ENCODE assay signal across 1 cellular context in the genomic region with DNA sequence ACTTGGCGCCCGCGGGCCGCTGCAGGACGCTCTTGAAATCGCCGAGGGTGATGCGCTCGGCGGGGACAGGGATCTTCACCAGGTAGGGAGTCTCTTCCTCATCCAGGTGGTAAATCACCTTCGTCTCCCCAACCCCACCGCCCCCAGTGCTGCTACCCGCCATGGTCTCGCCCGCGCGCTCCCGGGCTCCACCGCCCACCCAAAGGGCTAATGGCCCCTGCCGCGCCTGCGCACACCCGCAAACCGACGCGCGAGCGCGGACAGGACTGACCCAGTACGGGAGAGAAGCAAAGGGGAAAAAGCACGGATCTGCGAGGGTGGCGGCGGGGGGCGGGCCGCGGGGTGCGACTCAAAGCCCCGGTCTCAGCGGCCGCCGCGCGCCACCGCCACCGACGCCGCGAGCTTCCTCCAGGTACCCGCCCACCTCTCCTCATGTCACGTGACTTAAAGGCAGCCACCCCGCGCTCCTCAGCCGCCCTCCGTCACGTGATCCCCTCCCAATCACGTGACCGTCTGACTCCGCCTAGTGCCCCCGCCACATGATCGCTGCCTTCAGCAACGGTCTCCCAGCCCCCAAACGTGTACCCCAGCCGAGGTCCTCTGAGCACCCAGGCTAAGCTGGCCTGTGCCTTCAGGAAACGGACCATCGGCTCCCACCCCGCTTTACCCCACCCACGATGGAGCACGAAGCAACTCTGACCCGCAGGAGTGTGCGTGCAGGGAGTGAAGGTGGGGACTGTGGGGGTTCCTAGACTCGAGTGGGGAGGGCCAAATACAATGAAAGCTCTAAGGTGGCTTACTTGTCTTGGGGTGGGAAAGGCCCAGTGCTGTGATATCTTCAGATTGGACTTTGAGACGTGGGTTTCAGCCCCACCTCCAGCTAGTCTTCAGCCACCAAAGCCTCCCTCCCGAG.
A peak's percentile ranks its signal among the peaks of the same experiment; 100 is the strongest.
TF ChIP-seq lines count a peak whose summit lies in the region.

Gene DVL2, minus strand, starts transcription at position 418 of the 913 bp plus-strand sequence. Its CDS starts 255 bp downstream, at position 163.

TF ChIP-seq in HepG2, 621 proteins besides CTCF, POLR2A, EP300 and RAD21 (continued from another document and continues in another):
- TF ChIP-seq FUBP1 (CRISPR knock-in tag; IDR thresholded peaks at IDR 0.05; ENCODE audit: borderline replicate concordance), result peak; percentile 76; the same call in 1 of the 2 replicates
- peak; percentile 95 for TF ChIP-seq SPEN (CRISPR knock-in tag; IDR thresholded peaks at IDR 0.05; ENCODE audit: low read depth)
- TF ChIP-seq NCOR1 (IDR thresholded peaks at IDR 0.05; ENCODE audit: borderline replicate concordance, low read length), result peak; percentile 57; the same call in 1 of the 2 replicates
- TF ChIP-seq, protein P1, sequence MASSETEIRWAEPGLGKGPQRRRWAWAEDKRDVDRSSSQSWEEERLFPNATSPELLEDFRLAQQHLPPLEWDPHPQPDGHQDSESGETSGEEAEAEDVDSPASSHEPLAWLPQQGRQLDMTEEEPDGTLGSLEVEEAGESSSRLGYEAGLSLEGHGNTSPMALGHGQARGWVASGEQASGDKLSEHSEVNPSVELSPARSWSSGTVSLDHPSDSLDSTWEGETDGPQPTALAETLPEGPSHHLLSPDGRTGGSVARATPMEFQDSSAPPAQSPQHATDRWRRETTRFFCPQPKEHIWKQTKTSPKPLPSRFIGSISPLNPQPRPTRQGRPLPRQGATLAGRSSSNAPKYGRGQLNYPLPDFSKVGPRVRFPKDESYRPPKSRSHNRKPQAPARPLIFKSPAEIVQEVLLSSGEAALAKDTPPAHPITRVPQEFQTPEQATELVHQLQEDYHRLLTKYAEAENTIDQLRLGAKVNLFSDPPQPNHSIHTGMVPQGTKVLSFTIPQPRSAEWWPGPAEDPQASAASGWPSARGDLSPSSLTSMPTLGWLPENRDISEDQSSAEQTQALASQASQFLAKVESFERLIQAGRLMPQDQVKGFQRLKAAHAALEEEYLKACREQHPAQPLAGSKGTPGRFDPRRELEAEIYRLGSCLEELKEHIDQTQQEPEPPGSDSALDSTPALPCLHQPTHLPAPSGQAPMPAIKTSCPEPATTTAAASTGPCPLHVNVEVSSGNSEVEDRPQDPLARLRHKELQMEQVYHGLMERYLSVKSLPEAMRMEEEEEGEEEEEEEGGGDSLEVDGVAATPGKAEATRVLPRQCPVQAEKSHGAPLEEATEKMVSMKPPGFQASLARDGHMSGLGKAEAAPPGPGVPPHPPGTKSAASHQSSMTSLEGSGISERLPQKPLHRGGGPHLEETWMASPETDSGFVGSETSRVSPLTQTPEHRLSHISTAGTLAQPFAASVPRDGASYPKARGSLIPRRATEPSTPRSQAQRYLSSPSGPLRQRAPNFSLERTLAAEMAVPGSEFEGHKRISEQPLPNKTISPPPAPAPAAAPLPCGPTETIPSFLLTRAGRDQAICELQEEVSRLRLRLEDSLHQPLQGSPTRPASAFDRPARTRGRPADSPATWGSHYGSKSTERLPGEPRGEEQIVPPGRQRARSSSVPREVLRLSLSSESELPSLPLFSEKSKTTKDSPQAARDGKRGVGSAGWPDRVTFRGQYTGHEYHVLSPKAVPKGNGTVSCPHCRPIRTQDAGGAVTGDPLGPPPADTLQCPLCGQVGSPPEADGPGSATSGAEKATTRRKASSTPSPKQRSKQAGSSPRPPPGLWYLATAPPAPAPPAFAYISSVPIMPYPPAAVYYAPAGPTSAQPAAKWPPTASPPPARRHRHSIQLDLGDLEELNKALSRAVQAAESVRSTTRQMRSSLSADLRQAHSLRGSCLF (CRISPR knock-in tag; IDR thresholded peaks at IDR 0.05; ENCODE audit: borderline replicate concordance), result no peak
- peak; percentile 66 for TF ChIP-seq ZNF331 (CRISPR knock-in tag; IDR thresholded peaks at IDR 0.05)
- no peak for TF ChIP-seq CHCHD3 (CRISPR knock-in tag; IDR thresholded peaks at IDR 0.05)
- TF ChIP-seq FOXO1 (CRISPR knock-in tag; IDR thresholded peaks at IDR 0.05), result peak; percentile 70
- TF ChIP-seq NCOA2 (CRISPR knock-in tag; IDR thresholded peaks at IDR 0.05), result peak; percentile 76
- TF ChIP-seq, protein P2, sequence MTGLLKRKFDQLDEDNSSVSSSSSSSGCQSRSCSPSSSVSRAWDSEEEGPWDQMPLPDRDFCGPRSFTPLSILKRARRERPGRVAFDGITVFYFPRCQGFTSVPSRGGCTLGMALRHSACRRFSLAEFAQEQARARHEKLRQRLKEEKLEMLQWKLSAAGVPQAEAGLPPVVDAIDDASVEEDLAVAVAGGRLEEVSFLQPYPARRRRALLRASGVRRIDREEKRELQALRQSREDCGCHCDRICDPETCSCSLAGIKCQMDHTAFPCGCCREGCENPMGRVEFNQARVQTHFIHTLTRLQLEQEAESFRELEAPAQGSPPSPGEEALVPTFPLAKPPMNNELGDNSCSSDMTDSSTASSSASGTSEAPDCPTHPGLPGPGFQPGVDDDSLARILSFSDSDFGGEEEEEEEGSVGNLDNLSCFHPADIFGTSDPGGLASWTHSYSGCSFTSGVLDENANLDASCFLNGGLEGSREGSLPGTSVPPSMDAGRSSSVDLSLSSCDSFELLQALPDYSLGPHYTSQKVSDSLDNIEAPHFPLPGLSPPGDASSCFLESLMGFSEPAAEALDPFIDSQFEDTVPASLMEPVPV (CRISPR knock-in tag; IDR thresholded peaks at IDR 0.05), result peak; percentile 89
- TF ChIP-seq PHB2 (IDR thresholded peaks at IDR 0.05; ENCODE audit: partially characterized antibody), result no peak
- TF ChIP-seq, protein P3, sequence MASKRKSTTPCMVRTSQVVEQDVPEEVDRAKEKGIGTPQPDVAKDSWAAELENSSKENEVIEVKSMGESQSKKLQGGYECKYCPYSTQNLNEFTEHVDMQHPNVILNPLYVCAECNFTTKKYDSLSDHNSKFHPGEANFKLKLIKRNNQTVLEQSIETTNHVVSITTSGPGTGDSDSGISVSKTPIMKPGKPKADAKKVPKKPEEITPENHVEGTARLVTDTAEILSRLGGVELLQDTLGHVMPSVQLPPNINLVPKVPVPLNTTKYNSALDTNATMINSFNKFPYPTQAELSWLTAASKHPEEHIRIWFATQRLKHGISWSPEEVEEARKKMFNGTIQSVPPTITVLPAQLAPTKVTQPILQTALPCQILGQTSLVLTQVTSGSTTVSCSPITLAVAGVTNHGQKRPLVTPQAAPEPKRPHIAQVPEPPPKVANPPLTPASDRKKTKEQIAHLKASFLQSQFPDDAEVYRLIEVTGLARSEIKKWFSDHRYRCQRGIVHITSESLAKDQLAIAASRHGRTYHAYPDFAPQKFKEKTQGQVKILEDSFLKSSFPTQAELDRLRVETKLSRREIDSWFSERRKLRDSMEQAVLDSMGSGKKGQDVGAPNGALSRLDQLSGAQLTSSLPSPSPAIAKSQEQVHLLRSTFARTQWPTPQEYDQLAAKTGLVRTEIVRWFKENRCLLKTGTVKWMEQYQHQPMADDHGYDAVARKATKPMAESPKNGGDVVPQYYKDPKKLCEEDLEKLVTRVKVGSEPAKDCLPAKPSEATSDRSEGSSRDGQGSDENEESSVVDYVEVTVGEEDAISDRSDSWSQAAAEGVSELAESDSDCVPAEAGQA (IDR thresholded peaks at IDR 0.05; ENCODE audit: low read depth), result peak; percentile 68
- TF ChIP-seq, protein P3 (CRISPR knock-in tag; IDR thresholded peaks at IDR 0.05; ENCODE audit: borderline replicate concordance), result 0 out of 2 replicates have a peak, but pooled peaks have one; percentile 84
- no peak for TF ChIP-seq ZNF570 (CRISPR knock-in tag; IDR thresholded peaks at IDR 0.05; ENCODE audit: borderline replicate concordance)
- no peak for TF ChIP-seq ZNF24 (IDR thresholded peaks at IDR 0.05)
- TF ChIP-seq ETV6 (CRISPR knock-in tag; conservative IDR thresholded peaks at IDR 0.05), result no peak
- TF ChIP-seq ZNF605 (CRISPR knock-in tag; IDR thresholded peaks at IDR 0.05), result 0 out of 2 replicates have a peak, but pooled peaks have one; percentile 46
- TF ChIP-seq ZNF143 (CRISPR knock-in tag; IDR thresholded peaks at IDR 0.05), result peak; percentile 69
- TF ChIP-seq ZSCAN20 (CRISPR knock-in tag; IDR thresholded peaks at IDR 0.05; ENCODE audit: borderline replicate concordance), result 0 out of 2 replicates have a peak, but pooled peaks have one; percentile 42
- no peak for TF ChIP-seq ZNF550 (CRISPR knock-in tag; IDR thresholded peaks at IDR 0.05; ENCODE audit: borderline replicate concordance)
- TF ChIP-seq ZNF501 (CRISPR knock-in tag; IDR thresholded peaks at IDR 0.05), result peak; percentile 92
- TF ChIP-seq, protein P4, sequence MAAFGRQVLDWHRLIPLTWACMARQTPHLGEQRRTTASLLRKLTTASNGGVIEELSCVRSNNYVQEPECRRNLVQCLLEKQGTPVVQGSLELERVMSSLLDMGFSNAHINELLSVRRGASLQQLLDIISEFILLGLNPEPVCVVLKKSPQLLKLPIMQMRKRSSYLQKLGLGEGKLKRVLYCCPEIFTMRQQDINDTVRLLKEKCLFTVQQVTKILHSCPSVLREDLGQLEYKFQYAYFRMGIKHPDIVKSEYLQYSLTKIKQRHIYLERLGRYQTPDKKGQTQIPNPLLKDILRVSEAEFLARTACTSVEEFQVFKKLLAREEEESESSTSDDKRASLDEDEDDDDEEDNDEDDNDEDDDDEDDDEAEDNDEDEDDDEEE (CRISPR knock-in tag; IDR thresholded peaks at IDR 0.05), result 0 out of 2 replicates have a peak, but pooled peaks have one; percentile 76
- no peak; the same call in 1 of the 2 replicates for TF ChIP-seq JDP2 (CRISPR knock-in tag; IDR thresholded peaks at IDR 0.05; ENCODE audit: borderline replicate concordance)
- no peak for TF ChIP-seq CENPX (CRISPR knock-in tag; IDR thresholded peaks at IDR 0.05)
- TF ChIP-seq ZNF264 (CRISPR knock-in tag; IDR thresholded peaks at IDR 0.05), result no peak; the same call in 1 of the 2 replicates
- no peak for TF ChIP-seq REST (IDR thresholded peaks at IDR 0.05; ENCODE audit: borderline replicate concordance in 1 of 2, low read depth in 1 of 2, low read length in 2 of 2)
- TF ChIP-seq ZSCAN25 (CRISPR knock-in tag; IDR thresholded peaks at IDR 0.05), result 0 out of 2 replicates have a peak, but pooled peaks have one; percentile 30
- no peak for TF ChIP-seq ZNF619 (CRISPR knock-in tag; IDR thresholded peaks at IDR 0.05)
- peak; percentile 57; the same call in 1 of the 2 replicates for TF ChIP-seq ZNF160 (CRISPR knock-in tag; IDR thresholded peaks at IDR 0.05)
- TF ChIP-seq, protein P5, sequence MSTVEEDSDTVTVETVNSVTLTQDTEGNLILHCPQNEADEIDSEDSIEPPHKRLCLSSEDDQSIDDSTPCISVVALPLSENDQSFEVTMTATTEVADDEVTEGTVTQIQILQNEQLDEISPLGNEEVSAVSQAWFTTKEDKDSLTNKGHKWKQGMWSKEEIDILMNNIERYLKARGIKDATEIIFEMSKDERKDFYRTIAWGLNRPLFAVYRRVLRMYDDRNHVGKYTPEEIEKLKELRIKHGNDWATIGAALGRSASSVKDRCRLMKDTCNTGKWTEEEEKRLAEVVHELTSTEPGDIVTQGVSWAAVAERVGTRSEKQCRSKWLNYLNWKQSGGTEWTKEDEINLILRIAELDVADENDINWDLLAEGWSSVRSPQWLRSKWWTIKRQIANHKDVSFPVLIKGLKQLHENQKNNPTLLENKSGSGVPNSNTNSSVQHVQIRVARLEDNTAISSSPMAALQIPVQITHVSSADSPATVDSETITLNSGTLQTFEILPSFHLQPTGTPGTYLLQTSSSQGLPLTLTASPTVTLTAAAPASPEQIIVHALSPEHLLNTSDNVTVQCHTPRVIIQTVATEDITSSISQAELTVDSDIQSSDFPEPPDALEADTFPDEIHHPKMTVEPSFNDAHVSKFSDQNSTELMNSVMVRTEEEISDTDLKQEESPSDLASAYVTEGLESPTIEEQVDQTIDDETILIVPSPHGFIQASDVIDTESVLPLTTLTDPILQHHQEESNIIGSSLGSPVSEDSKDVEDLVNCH (CRISPR knock-in tag; IDR thresholded peaks at IDR 0.05), result no peak
